Comparison of ENCODE assay signal across 10 cellular contexts in the genomic region with DNA sequence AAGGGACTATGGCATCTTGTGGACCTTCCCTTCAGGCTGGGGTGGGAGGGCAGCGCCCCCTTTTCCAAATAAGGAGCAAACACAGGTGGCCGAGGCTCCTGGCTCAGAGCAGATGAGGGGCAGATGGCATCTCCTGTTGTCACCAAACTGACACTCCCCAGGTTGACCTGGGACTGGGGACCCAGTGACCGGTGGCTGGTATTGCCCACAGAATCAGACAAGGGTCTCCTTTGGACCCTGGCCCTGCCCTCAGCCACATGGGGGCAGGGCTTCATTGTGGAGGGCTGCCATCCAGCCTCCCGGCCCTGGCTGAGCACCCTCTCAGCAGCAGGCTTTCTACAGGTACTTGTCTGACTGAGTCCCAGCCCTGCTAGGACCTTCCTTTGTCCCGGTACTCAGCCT. TPM values are rescaled to one million over a fixed set of nuclear protein-coding genes. Genes with fewer than 3 reads are reported as not detected.
DNase-seq lines count a peak whose midpoint lies in the region; ATAC-seq, FAIRE-seq and TF ChIP-seq lines count a peak whose summit lies in the region.
"Had no signal": no experiment of that assay in that cellular context is flagged by ENCODE, and none has a peak within 500 bp of the region (broad histone marks: within the 10 kb centered on the region; RNA-seq: fewer than 3 reads in every experiment).

No MANE protein-coding gene starts in this region.

- no peak for FAIRE-seq in kidney (lab: Jason Lieb, UNC)
- FAIRE-seq: A204.1 had no signal

- peak overlapping the region; percentile 78 for H3K4me3 Mint-ChIP-seq in activated T-cell treated with anti-CD3 and anti-CD28 coated beads, Interleukin-2, amount 50 U/mL, for 24 hours

- no peaks in the 10 kb centered on the region for H3K36me3 Mint-ChIP-seq in activated T-cell treated with anti-CD3 and anti-CD28 coated beads, Interleukin-2, amount 50 U/mL, for 24 hours (ENCODE audit: low read depth)

- TF ChIP-seq CTCF in kidney (IDR thresholded peaks at IDR 0.05; ENCODE audit: borderline replicate concordance, extremely low read depth, insufficient read depth) (no peak), stomach (IDR thresholded peaks at IDR 0.05) (no peak), foreskin fibroblast (IDR thresholded peaks at IDR 0.05; ENCODE audit: low read depth, low read length) (no peak), osteoblast (IDR thresholded peaks at IDR 0.05; ENCODE audit: extremely low read depth, low read depth, low read length) (no peak)

- peak overlapping the region; percentile 0 to 40 for H3K9ac ChIP-seq in kidney (ENCODE audit: low read length in 2 of 2)

- peak; percentile 33 for DNase-seq in activated CD4-positive, CD25-positive, alpha-beta regulatory T cell treated with anti-CD3 and anti-CD28 coated beads, Interleukin-2, amount 50 U/mL, for 72 hours
- DNase-seq in activated T-cell treated with anti-CD3 and anti-CD28 coated beads, Interleukin-2, amount 50 U/mL, for 24 hours, result peak; percentile 62
- DNase-seq in kidney, result no peak
- DNase-seq in stomach, result no peak
- DNase-seq in foreskin fibroblast, result no peak
- DNase-seq in osteoblast (ENCODE audit: insufficient read length, low spot score, missing footprints), result no peak

- no peaks in the 10 kb centered on the region for H3K9me3 ChIP-seq in kidney (ENCODE audit: control insufficient read depth in 1 of 2, low read length in 2 of 2)
- H3K9me3 ChIP-seq in stomach, result no peaks in the 10 kb centered on the region
- no peaks in the 10 kb centered on the region for H3K9me3 ChIP-seq in osteoblast (ENCODE audit: low read depth, low read length)

- no peak overlapping the region for H2AFZ ChIP-seq in osteoblast (ENCODE audit: low read length)

- no peaks in the 10 kb centered on the region for H3K9me3 Mint-ChIP-seq in activated T-cell treated with anti-CD3 and anti-CD28 coated beads, Interleukin-2, amount 50 U/mL, for 24 hours

- TF ChIP-seq POLR2A in stomach (IDR thresholded peaks at IDR 0.05), result no peak

- H3K27ac ChIP-seq in kidney (ENCODE audit: low read depth in 2 of 2, low read length in 2 of 2), result peak overlapping the region; percentile 59 to 76
- peak overlapping the region; percentile 23 to 91 (median 85) for H3K27ac ChIP-seq in stomach
- H3K27ac ChIP-seq in osteoblast (ENCODE audit: low read depth, low read length), result no peak overlapping the region

- H3K4me2 ChIP-seq in osteoblast (ENCODE audit: insufficient read depth, low read length), result no peak overlapping the region

- H3K27me3 ChIP-seq in stomach (peaks cover 6 to 65% (median 16%) of the 10 kb centered on the region in 3 donors), osteoblast (ENCODE audit: insufficient read depth, low read length) (peaks cover 15% of the 10 kb centered on the region)

- no peaks in the 10 kb centered on the region for H4K20me1 ChIP-seq in osteoblast (ENCODE audit: insufficient read depth, low read length)

- H3K27ac Mint-ChIP-seq in activated T-cell treated with anti-CD3 and anti-CD28 coated beads, Interleukin-2, amount 50 U/mL, for 24 hours, result peak overlapping the region; percentile 91

- no peaks in the 10 kb centered on the region for H3K36me3 ChIP-seq in kidney (ENCODE audit: control insufficient read depth in 1 of 2, insufficient read depth in 2 of 2, low read length in 2 of 2)
- H3K36me3 ChIP-seq in stomach, result no peaks in the 10 kb centered on the region
- H3K36me3 ChIP-seq in osteoblast (ENCODE audit: insufficient read depth, low read length), result no peaks in the 10 kb centered on the region

- H3K4me1 Mint-ChIP-seq in activated T-cell treated with anti-CD3 and anti-CD28 coated beads, Interleukin-2, amount 50 U/mL, for 24 hours (ENCODE audit: low read depth), result peaks cover 33% of the 10 kb centered on the region

- intact Hi-C loops in kidney (cut with DNase I) (no loop called here), stomach (cut with DNase I; ENCODE audit: low total_unique reads) (no loop called here)

- 30 to 79% (median 49%) methylated on average over 4 to 5 of the region's 5 CpGs for WGBS in stomach, 5 donors

- TF ChIP-seq EP300 in stomach (IDR thresholded peaks at IDR 0.05), result no peak

- H3K4me1 ChIP-seq in kidney (ENCODE audit: control insufficient read depth in 1 of 2, insufficient read depth in 1 of 2, low read depth in 1 of 2, low read length in 2 of 2), result peaks cover 6 to 29% of the 10 kb centered on the region in 2 donors
- H3K4me1 ChIP-seq in stomach, result peaks cover 15 to 57% (median 46%) of the 10 kb centered on the region in 4 donors
- peaks cover 6% of the 10 kb centered on the region for H3K4me1 ChIP-seq in osteoblast (ENCODE audit: insufficient read depth, low read length)

- no peaks in the 10 kb centered on the region for H3K27me3 Mint-ChIP-seq in activated T-cell treated with anti-CD3 and anti-CD28 coated beads, Interleukin-2, amount 50 U/mL, for 24 hours

- no peaks in the 10 kb centered on the region for H3K79me2 ChIP-seq in osteoblast (ENCODE audit: insufficient read depth, low read length)

- H3K4me3 ChIP-seq in kidney (ENCODE audit: low read length in 2 of 2) (peak overlapping the region in 1 of 2 donors; percentile 64), stomach (peak overlapping the region; percentile 55 to 73 (median 61)), foreskin fibroblast (ENCODE audit: low read depth in 1 of 2, low read length in 2 of 2) (no peak overlapping the region), osteoblast (ENCODE audit: insufficient read depth, low read length) (no peak overlapping the region)
- H3K4me3 ChIP-seq: K562 had no signal

- ATAC-seq in activated CD4-positive, CD25-positive, alpha-beta regulatory T cell treated with anti-CD3 and anti-CD28 coated beads, Interleukin-2, amount 50 U/mL, for 24 hours, result no peak
- ATAC-seq in GM21576 (IDR thresholded peaks at IDR 0.05; ENCODE audit: unreplicated experiment), result no peak

RNA-seq across cellular contexts. Expression of gene SIGIRR, which starts 0.8 kb away (rescaled TPM):
- total RNA-seq in kidney (89.1 TPM), stomach (100 to 1,000 TPM in 3 of 5 donors, 10 to 100 TPM in 2; 11.4 to 325 (median 110) TPM), osteoblast (10.9 and 14.5 TPM in 2 replicates)
- polyA plus RNA-seq in kidney (ENCODE audit: insufficient read depth, low read depth, low replicate concordance) (181 TPM), stomach (100 to 1,000 TPM; 110 to 227 (median 164) TPM)

RNA-seq across cellular contexts. Expression of gene PKP3, which starts 21.6 kb away (rescaled TPM):
- total RNA-seq in kidney (3.6 TPM), stomach (100 to 1,000 TPM in 3 of 5 donors, 10 to 100 TPM in 2; 26.3 to 356 (median 141) TPM), osteoblast (0.88 and 2.5 TPM in 2 replicates)
- polyA plus RNA-seq in kidney (ENCODE audit: insufficient read depth, low read depth, low replicate concordance) (1.9 TPM), stomach (10 to 100 TPM; 31.1 to 94.5 (median 41.7) TPM)

RNA-seq across cellular contexts. Expression of gene ANO9, which starts 26.2 kb away (rescaled TPM):
- 21.8 TPM for total RNA-seq in kidney
- polyA plus RNA-seq in kidney (ENCODE audit: insufficient read depth, low read depth, low replicate concordance), result 11.3 TPM
- 100 to 1,000 TPM in 1 of 5 donors, 10 to 100 TPM in 3, 1 to 10 TPM in 1; 5.7 to 208 (median 40.2) TPM for total RNA-seq in stomach
- 10 to 100 TPM in 2 of 3 donors, 1 to 10 TPM in 1; 9.8 to 37.6 (median 12.8) TPM for polyA plus RNA-seq in stomach
- under 0.01 TPM in 1 of 2 replicates, not detected in the other for total RNA-seq in osteoblast

RNA-seq across cellular contexts. Expression of gene PTDSS2, which starts 34.4 kb away (rescaled TPM):
- total RNA-seq in kidney, result 28.5 TPM
- polyA plus RNA-seq in kidney (ENCODE audit: insufficient read depth, low read depth, low replicate concordance), result 37.7 TPM
- total RNA-seq in stomach, result 100 to 1,000 TPM in 2 of 5 donors, 10 to 100 TPM in 3; 16.5 to 264 (median 59.0) TPM
- 10 to 100 TPM; 11.6 to 24.3 (median 22.3) TPM for polyA plus RNA-seq in stomach
- 33.0 and 36.2 TPM in 2 replicates for total RNA-seq in osteoblast

RNA-seq across cellular contexts. Expression of gene B4GALNT4, which starts 46.3 kb away (rescaled TPM):
- total RNA-seq in kidney (1.4 TPM), stomach (1 to 10 TPM in 2 of 5 donors, under 1 TPM in 1, not detected in 2; 0.45 to 7.5 (median 4.2) TPM), osteoblast (0.88 and 2.2 TPM in 2 replicates)
- polyA plus RNA-seq in kidney (ENCODE audit: insufficient read depth, low read depth, low replicate concordance) (0.82 TPM), stomach (1 to 10 TPM; 2.4 to 8.8 (median 4.4) TPM)

Comparison
In these comparisons a context has a peak if more than half of its experiments do, and no peak if none do; other contexts are left out.
1. DNase-seq: peak in activated CD4-positive, CD25-positive, alpha-beta regulatory T cell treated with anti-CD3 and anti-CD28 coated beads, Interleukin-2, amount 50 U/mL, for 72 hours (single experiment) and activated T-cell treated with anti-CD3 and anti-CD28 coated beads, Interleukin-2, amount 50 U/mL, for 24 hours (single experiment); none in kidney (single experiment), stomach (single experiment), foreskin fibroblast (0 of 2) and osteoblast (single experiment).
2. H3K4me3 ChIP-seq: peak in stomach (4 of 4); none in foreskin fibroblast (0 of 2) and osteoblast (single experiment).